In genomic region chr6:33710296-33711121, GRCh38 we compare ENCODE assay signal across 8 cellular contexts. TPM values are rescaled to one million over a fixed set of nuclear protein-coding genes. Genes with fewer than 3 reads are reported as not detected.
DNase-seq lines count a peak whose midpoint lies in the region; ATAC-seq and TF ChIP-seq lines count a peak whose summit lies in the region.

No MANE protein-coding gene starts in this region.

- H3K9me3 Mint-ChIP-seq in activated naive CD4-positive, alpha-beta T cell treated with anti-CD3 and anti-CD28 coated beads, Interleukin-2, amount 50 U/mL, for 24 hours = no peaks in the 10 kb centered on the region
- no peaks in the 10 kb centered on the region for H3K9me3 Mint-ChIP-seq in stimulated activated memory B cell treated with anti-CD40 and anti-IgM and Interleukin-4, amounts not matched to agents 10 μg/mL and 1 μg/mL and 100 μg/mL, for 72 hours

- H3K27me3 Mint-ChIP-seq in activated naive CD4-positive, alpha-beta T cell treated with anti-CD3 and anti-CD28 coated beads, Interleukin-2, amount 50 U/mL, for 24 hours = no peaks in the 10 kb centered on the region
- H3K27me3 Mint-ChIP-seq in T-helper 17 cell = no peaks in the 10 kb centered on the region
- H3K27me3 Mint-ChIP-seq in stimulated activated memory B cell treated with anti-CD40 and anti-IgM and Interleukin-4, amounts not matched to agents 10 μg/mL and 1 μg/mL and 100 μg/mL, for 72 hours = no peaks in the 10 kb centered on the region

- peak overlapping the region; percentile 99 for H3K27ac Mint-ChIP-seq in activated naive CD4-positive, alpha-beta T cell treated with anti-CD3 and anti-CD28 coated beads, Interleukin-2, amount 50 U/mL, for 24 hours
- peak overlapping the region; percentile 98 for H3K27ac Mint-ChIP-seq in T-helper 17 cell
- H3K27ac Mint-ChIP-seq in stimulated activated memory B cell treated with anti-CD40 and anti-IgM and Interleukin-4, amounts not matched to agents 10 μg/mL and 1 μg/mL and 100 μg/mL, for 72 hours = peak overlapping the region; percentile 100

- no peak for TF ChIP-seq CTCF in foreskin fibroblast (IDR thresholded peaks at IDR 0.05; ENCODE audit: low read depth, low read length)
- TF ChIP-seq CTCF in omental fat pad (IDR thresholded peaks at IDR 0.05) = no peak

- peak overlapping the region; percentile 86 to 93 for H3K4me3 ChIP-seq in foreskin fibroblast (ENCODE audit: low read depth in 1 of 2, low read length in 2 of 2)

- peak overlapping the region; percentile 98 for H3K4me3 Mint-ChIP-seq in activated naive CD4-positive, alpha-beta T cell treated with anti-CD3 and anti-CD28 coated beads, Interleukin-2, amount 50 U/mL, for 24 hours
- peak overlapping the region; percentile 98 for H3K4me3 Mint-ChIP-seq in T-helper 17 cell
- H3K4me3 Mint-ChIP-seq in stimulated activated memory B cell treated with anti-CD40 and anti-IgM and Interleukin-4, amounts not matched to agents 10 μg/mL and 1 μg/mL and 100 μg/mL, for 72 hours = peak overlapping the region; percentile 100

- no peaks in the 10 kb centered on the region for H3K9me3 ChIP-seq in T-helper 17 cell (ENCODE audit: control insufficient read depth, low read length, poor library complexity, severe bottlenecking)

- DNase-seq in activated naive CD4-positive, alpha-beta T cell (lab: John Stamatoyannopoulos, UW) = no peak
- DNase-seq in T-helper 17 cell (no peak), foreskin fibroblast (no peak), GDM1 (lab: John Stamatoyannopoulos, UW) (no peak), omental fat pad (ENCODE audit: low spot score) (no peak), NCI-H2171 (lab: John Stamatoyannopoulos, UW) (no peak)

- peaks cover 44% of the 10 kb centered on the region for H3K4me1 Mint-ChIP-seq in activated naive CD4-positive, alpha-beta T cell treated with anti-CD3 and anti-CD28 coated beads, Interleukin-2, amount 50 U/mL, for 24 hours
- H3K4me1 Mint-ChIP-seq in T-helper 17 cell = peaks cover 30% of the 10 kb centered on the region
- H3K4me1 Mint-ChIP-seq in stimulated activated memory B cell treated with anti-CD40 and anti-IgM and Interleukin-4, amounts not matched to agents 10 μg/mL and 1 μg/mL and 100 μg/mL, for 72 hours = peaks cover 37% of the 10 kb centered on the region

- peaks cover 17% of the 10 kb centered on the region for H3K36me3 Mint-ChIP-seq in activated naive CD4-positive, alpha-beta T cell treated with anti-CD3 and anti-CD28 coated beads, Interleukin-2, amount 50 U/mL, for 24 hours
- H3K36me3 Mint-ChIP-seq in T-helper 17 cell (ENCODE audit: low read depth) = peaks cover 6% of the 10 kb centered on the region
- peaks cover 30% of the 10 kb centered on the region for H3K36me3 Mint-ChIP-seq in stimulated activated memory B cell treated with anti-CD40 and anti-IgM and Interleukin-4, amounts not matched to agents 10 μg/mL and 1 μg/mL and 100 μg/mL, for 72 hours

- ATAC-seq in T-helper 17 cell (no peak), omental fat pad (ENCODE audit: low FRiP score) (no peak)
- ATAC-seq in stimulated activated memory B cell treated with anti-CD40 and anti-IgM and Interleukin-4, amounts not matched to agents 10 μg/mL and 1 μg/mL and 100 μg/mL, for 72 hours = no peak

RNA-seq across cellular contexts. Expression of gene UQCC2, which starts 1.0 kb away (rescaled TPM):
- total RNA-seq in T-helper 17 cell (10 to 100 TPM; 17.3 to 19.8 TPM), omental fat pad (10 to 100 TPM; 10.4 to 19.6 (median 15.5) TPM)

RNA-seq across cellular contexts. Expression of gene IP6K3, which starts 36.2 kb away (rescaled TPM):
- total RNA-seq in T-helper 17 cell (not detected), omental fat pad (1 to 10 TPM in 1 of 4 donors, under 1 TPM in 3; 0.19 to 2.2 (median 0.45) TPM)
